8 cellular contexts compared by ENCODE assay signal in the genomic region with DNA sequence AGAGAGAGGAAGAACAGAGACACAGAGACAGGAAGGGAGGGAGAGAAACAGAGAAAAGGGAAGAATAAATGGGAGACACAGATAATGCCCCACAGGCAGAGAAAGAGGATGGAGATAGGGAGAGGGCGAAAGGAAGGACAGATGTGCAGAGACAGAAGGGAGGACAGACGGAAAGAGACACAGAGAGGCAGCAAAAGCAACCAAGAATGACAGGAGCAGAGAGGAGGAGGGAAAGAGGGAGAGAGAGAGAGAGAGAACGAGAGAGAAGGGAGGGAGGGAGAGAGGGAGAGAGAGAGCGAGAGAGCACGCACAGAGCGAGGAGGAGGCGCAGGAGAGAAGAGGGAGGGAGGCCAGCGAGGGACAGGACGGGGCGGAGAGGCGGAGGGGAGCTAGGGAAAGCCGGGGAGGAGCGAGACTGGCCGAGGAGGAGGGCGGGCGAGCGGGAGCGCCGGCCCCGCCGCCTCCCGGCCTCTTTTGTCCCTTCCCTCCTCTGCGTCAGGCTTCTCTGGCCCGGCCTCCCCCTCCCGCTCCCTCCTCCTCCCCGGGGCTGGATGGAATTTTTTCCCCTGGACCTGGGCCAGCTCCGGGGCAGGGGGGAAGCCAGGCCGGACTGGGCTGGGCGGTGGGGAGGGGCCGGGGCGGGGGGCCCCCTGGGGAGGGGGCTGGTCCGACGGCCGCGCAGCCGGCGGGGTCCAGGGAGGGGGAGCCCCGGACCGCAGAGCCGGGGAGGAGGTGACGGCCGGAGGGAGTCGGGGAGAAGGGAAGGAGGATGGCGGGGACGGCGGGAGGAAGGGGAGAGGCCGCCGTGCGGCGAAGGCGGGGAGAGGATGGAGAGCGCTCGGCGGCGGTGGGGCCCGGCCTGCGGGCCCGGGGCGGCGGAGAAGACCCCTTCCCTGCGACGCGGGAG. TPM values are rescaled to one million over a fixed set of nuclear protein-coding genes. Genes with fewer than 3 reads are reported as not detected.
DNase-seq lines count a peak whose midpoint lies in the region; TF ChIP-seq lines count a peak whose summit lies in the region.

No MANE protein-coding gene starts in this region.

- peak overlapping the region; percentile 29 for H3K9ac ChIP-seq in iPS-18a (ENCODE audit: low read length)
- peak overlapping the region; percentile 57 for H3K9ac ChIP-seq in rectal smooth muscle tissue (ENCODE audit: low read length)

- TF ChIP-seq CTCF in breast epithelium (IDR thresholded peaks at IDR 0.05) = peak in 2 of 3 donors; percentile 25 to 30

- no peak for TF ChIP-seq POLR2A in breast epithelium (IDR thresholded peaks at IDR 0.05)

- H3K36me3 ChIP-seq in breast epithelium (no peaks in the 10 kb centered on the region), iPS-18a (ENCODE audit: control insufficient read depth, low read depth, low read length) (no peaks in the 10 kb centered on the region), rectal smooth muscle tissue (ENCODE audit: control insufficient read depth, insufficient read depth, low read length) (no peaks in the 10 kb centered on the region)

- H3K27me3 ChIP-seq in breast epithelium (no peaks in the 10 kb centered on the region), iPS-18a (ENCODE audit: control insufficient read depth, insufficient read depth, low read length) (no peaks in the 10 kb centered on the region), rectal smooth muscle tissue (ENCODE audit: control insufficient read depth, insufficient read depth, low read length) (peaks cover 2% of the 10 kb centered on the region)

- H3K27ac ChIP-seq in breast epithelium (peak overlapping the region; percentile 96 to 99), iPS-18a (ENCODE audit: low read length) (no peak overlapping the region), rectal smooth muscle tissue (ENCODE audit: low read depth, low read length) (peak overlapping the region; percentile 94)

- H3K4me3 ChIP-seq in breast epithelium (peak overlapping the region; percentile 90 to 100 (median 93)), iPS-18a (ENCODE audit: low read length) (peak overlapping the region; percentile 85), rectal smooth muscle tissue (ENCODE audit: low read length) (peak overlapping the region; percentile 84)

- DNase-seq in AML-193 (lab: John Stamatoyannopoulos, UW) = peak; percentile 29 to 30
- peak; percentile 96 for DNase-seq in HCEC 1CT
- DNase-seq in OCI-M1 (lab: John Stamatoyannopoulos, UW) = peak; percentile 82
- peak; percentile 85 to 90 for DNase-seq in breast epithelium (ENCODE audit: low spot score in 2 of 2)
- no peak for DNase-seq in central memory CD4-positive, alpha-beta T cell
- DNase-seq in NOMO-1 treated with dmso at 0.1 percent for 144 hours (lab: John Stamatoyannopoulos, UW; ENCODE audit: unreplicated experiment) = no peak

- peaks cover 12 to 18% of the 10 kb centered on the region in 2 donors for H3K4me1 ChIP-seq in breast epithelium
- peaks cover 18% of the 10 kb centered on the region for H3K4me1 ChIP-seq in iPS-18a (ENCODE audit: control insufficient read depth, low read depth, low read length)
- peaks cover 17% of the 10 kb centered on the region for H3K4me1 ChIP-seq in rectal smooth muscle tissue (ENCODE audit: control insufficient read depth, insufficient read depth, low read length)

- H3K9me3 ChIP-seq in breast epithelium = no peaks in the 10 kb centered on the region
- peaks cover 5% of the 10 kb centered on the region for H3K9me3 ChIP-seq in iPS-18a (ENCODE audit: control insufficient read depth, low read depth, low read length)

- intact Hi-C loops in breast epithelium (cut with DNase I; ENCODE audit: low total_unique reads) = no loop called here

RNA-seq across cellular contexts. Expression of gene SPACA6, which starts 4.2 kb away (rescaled TPM):
- total RNA-seq in breast epithelium = 10 to 100 TPM in 2 of 3 donors, 1 to 10 TPM in 1; 9.1 to 29.3 (median 27.2) TPM

RNA-seq across cellular contexts. Expression of gene HAS1, which starts 34.9 kb away (rescaled TPM):
- 10 to 100 TPM in 1 of 3 donors, 1 to 10 TPM in 1, under 1 TPM in 1; 0.33 to 61.8 (median 4.2) TPM for total RNA-seq in breast epithelium

RNA-seq across cellular contexts. Expression of gene SIGLEC14, which starts 42.3 kb away (rescaled TPM):
- total RNA-seq in breast epithelium = 1 to 10 TPM in 2 of 3 donors, not detected in 1; 2.0 to 5.9 TPM

RNA-seq across cellular contexts. Expression of gene SIGLEC5, which starts 58.7 kb away (rescaled TPM):
- total RNA-seq in breast epithelium = 1 to 10 TPM in 2 of 3 donors, not detected in 1; 1.6 to 1.8 TPM

Comparison
In these comparisons a context has a peak if more than half of its experiments do, and no peak if none do; other contexts are left out.
1. DNase-seq: peak in AML-193 (2 of 2), HCEC 1CT (single experiment), OCI-M1 (single experiment) and breast epithelium (2 of 2); none in central memory CD4-positive, alpha-beta T cell (single experiment) and NOMO-1 treated with dmso at 0.1 percent for 144 hours (single experiment).
2. Peak in every context shown above with its lines, with median percentiles within 50 percentile points of each other: H3K4me3 ChIP-seq.